ENCODE assay signal across 21 cellular contexts in genomic region chr15:63824570-63824969, GRCh38.
"Had no signal": no experiment of that assay in that cellular context is flagged by ENCODE, and none has a peak within 500 bp of the region (broad histone marks: within the 10 kb centered on the region; RNA-seq: fewer than 3 reads in every experiment).

No MANE protein-coding gene starts in this region.

- FAIRE-seq: endometrium, frontal cortex, islet of Langerhans, small intestine had no signal

- H3K36me3 ChIP-seq: neural progenitor cell, ovary, suprapubic skin, thyroid gland, upper lobe of left lung, uterus had no signal

- H3K27ac ChIP-seq: heart left ventricle, neural progenitor cell, ovary, suprapubic skin, thyroid gland, upper lobe of left lung, uterus had no signal

- H3K27me3 Mint-ChIP-seq: naive B cell had no signal

- H3K9me3 Mint-ChIP-seq: naive B cell, neural progenitor cell had no signal

- H3K27ac Mint-ChIP-seq: neural progenitor cell had no signal

- H2AFZ ChIP-seq: neural progenitor cell had no signal

- H3K9ac ChIP-seq: neural progenitor cell had no signal

- H3K4me3 Mint-ChIP-seq: naive B cell, neural progenitor cell had no signal

- ATAC-seq: esophagus mucosa; heart left ventricle; right cardiac atrium; stimulated activated naive CD8-positive, alpha-beta T cell treated with anti-CD3 and anti-CD28 coated beads, Interleukin-15, Interleukin-2, amounts not matched to agents 100 U/mL and 50 U/mL, for 24 hours had no signal

- H3K9me3 ChIP-seq: heart left ventricle, ovary, suprapubic skin, thyroid gland, upper lobe of left lung, uterus had no signal

- H3K4me3 ChIP-seq: heart left ventricle, neural progenitor cell, ovary, suprapubic skin, thyroid gland, upper lobe of left lung, uterus had no signal

- H3K4me2 ChIP-seq: neural progenitor cell had no signal

- DNase-seq: effector memory CD4-positive, alpha-beta T cell; heart left ventricle; hypothalamus; kidney glomerular epithelial cell; mesendoderm; naive B cell; nucleus accumbens; ovary; right cardiac atrium; small intestine; stimulated activated CD4-positive, alpha-beta T cell treated with anti-CD3 and anti-CD28 coated beads, Interleukin-2, amount 100 ng/mL, for 48 hours; stimulated activated naive CD8-positive, alpha-beta T cell treated with anti-CD3 and anti-CD28 coated beads, Interleukin-15, Interleukin-2, amounts not matched to agents 100 U/mL and 50 U/mL, for 24 hours; thyroid gland; upper lobe of left lung; uterus had no signal

- H3K27me3 ChIP-seq: heart left ventricle, neural progenitor cell, ovary, suprapubic skin, thyroid gland, upper lobe of left lung, uterus had no signal
